In the genomic region with DNA sequence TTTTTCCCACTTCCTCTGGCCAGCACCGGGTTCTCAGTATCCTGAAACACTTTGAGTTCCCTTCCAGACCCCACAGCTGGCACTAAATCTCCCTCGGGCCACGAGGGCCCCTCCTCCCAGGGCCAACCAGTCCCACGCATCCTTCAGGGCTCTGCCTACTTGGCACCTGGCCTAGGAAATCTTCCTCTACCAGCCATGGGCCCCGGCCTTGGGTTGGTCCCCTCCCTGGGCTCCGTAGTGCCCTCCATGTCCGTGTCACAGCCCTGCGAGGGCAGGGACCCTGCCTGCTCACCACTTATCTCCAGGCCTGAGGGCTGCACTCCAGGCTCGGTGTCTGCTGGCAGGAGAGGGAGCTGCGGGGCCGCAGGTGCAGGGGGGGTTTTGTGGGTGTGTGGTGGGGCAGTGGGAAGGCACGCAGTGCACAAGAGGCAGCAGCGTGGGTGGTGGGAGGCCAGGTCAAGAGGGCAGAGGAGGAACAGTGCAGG, we compare ENCODE assay signal across 12 cellular contexts. TPM values are rescaled to one million over a fixed set of nuclear protein-coding genes. Genes with fewer than 3 reads are reported as not detected.
DNase-seq lines count a peak whose midpoint lies in the region; ATAC-seq, FAIRE-seq and TF ChIP-seq lines count a peak whose summit lies in the region.
"Had no signal": no experiment of that assay in that cellular context is flagged by ENCODE, and none has a peak within 500 bp of the region (broad histone marks: within the 10 kb centered on the region; RNA-seq: fewer than 3 reads in every experiment).

No MANE protein-coding gene starts in this region.

- peak overlapping the region; percentile 15 to 95 (median 72); a peak in 18 of 22 replicates for H3K9ac ChIP-seq in BLaER1 treated with 17β-estradiol and CSF1 and Interleukin-3, amounts not matched to agents 10 nM and 100 nM

- peak overlapping the region; percentile 81 to 99 (median 95) for H3K4me2 ChIP-seq in BLaER1 treated with 17β-estradiol and CSF1 and Interleukin-3, amounts not matched to agents 10 nM and 100 nM

- TF ChIP-seq CTCF in dorsolateral prefrontal cortex (IDR thresholded peaks at IDR 0.05 in 54 of 56, conservative IDR thresholded peaks at IDR 0.05 in 2 of 56; ENCODE audit: low read depth in 1 of 56, partially characterized antibody in 56 of 56) (no peak), pancreas (IDR thresholded peaks at IDR 0.05) (no peak), transverse colon (IDR thresholded peaks at IDR 0.05) (no peak)

- FAIRE-seq in pancreas (lab: Jason Lieb, UNC) (no peak), H54 (lab: Jason Lieb, UNC) (no peak)
- FAIRE-seq: urothelium cell line had no signal

- in situ Hi-C loops in transverse colon (cut with MboI; ENCODE audit: low pct_ligation_motif_present in 1 of 4, low pct_unique_long_range_greater_than_20kb in 1 of 4, low sequenced_read_pairs in 3 of 4), result no loop called here

- no peak for TF ChIP-seq POLR2A in transverse colon (IDR thresholded peaks at IDR 0.05)
- no peak for TF ChIP-seq POLR2A in H54 (IDR thresholded peaks at IDR 0.05; ENCODE audit: low read depth, low read length)

- DNase-seq in NCI-H2029 (lab: John Stamatoyannopoulos, UW), result peak; percentile 49
- peak in 1 of 10 donors; percentile 27 for DNase-seq in dorsolateral prefrontal cortex
- no peak for DNase-seq in pancreas
- DNase-seq in transverse colon, result no peak
- DNase-seq in NCI-H2081 (lab: John Stamatoyannopoulos, UW), result no peak
- DNase-seq in HPDE6-E6E7 (ENCODE audit: extremely low spot score), result no peak
- no peak for DNase-seq in H54 (ENCODE audit: insufficient read length, low spot score)
- DNase-seq: NCI-H510A had no signal

- ATAC-seq in pancreas, result peak; percentile 31 to 73 (median 52)

- H3K9me3 ChIP-seq in BLaER1 treated with 17β-estradiol and CSF1 and Interleukin-3, amounts not matched to agents 10 nM and 100 nM (replicated peaks in 1 of 11), result no peaks in the 10 kb centered on the region
- H3K9me3 ChIP-seq in pancreas (no peaks in the 10 kb centered on the region), transverse colon (no peaks in the 10 kb centered on the region)

- WGBS in pancreas, 2 donors, result 11 to 12% methylated on average over 13 of the region's 13 CpGs
- WGBS in transverse colon (ENCODE audit: low coverage in 1 of 2), 2 donors, result 10 to 37% methylated on average over 3 to 13 of the region's 13 CpGs

- peaks cover 65 to 79% (median 71%) of the 10 kb centered on the region in 10 experiments for H3K4me1 ChIP-seq in BLaER1 treated with 17β-estradiol and CSF1 and Interleukin-3, amounts not matched to agents 10 nM and 100 nM
- H3K4me1 ChIP-seq in pancreas, result peaks cover 2 to 7% (median 3%) of the 10 kb centered on the region in 3 donors
- H3K4me1 ChIP-seq in transverse colon, result peaks cover 3 to 20% (median 12%) of the 10 kb centered on the region in 4 donors

- peak overlapping the region in 8 of 10 experiments; percentile 31 to 60 (median 56); a peak in 16 of 20 replicates for H3K4me3 ChIP-seq in BLaER1 treated with 17β-estradiol and CSF1 and Interleukin-3, amounts not matched to agents 10 nM and 100 nM
- H3K4me3 ChIP-seq in dorsolateral prefrontal cortex (peak overlapping the region in 9 of 59 donors; percentile 2 to 41 (median 6)), pancreas (no peak overlapping the region), transverse colon (no peak overlapping the region)

- H3K36me3 ChIP-seq in BLaER1 treated with 17β-estradiol and CSF1 and Interleukin-3, amounts not matched to agents 10 nM and 100 nM, result peaks cover 17 to 76% (median 52%) of the 10 kb centered on the region in 11 experiments; a peak in 21 of 22 replicates
- H3K36me3 ChIP-seq in pancreas, result peaks cover 0 to 13% (median 0%) of the 10 kb centered on the region in 3 donors
- no peaks in the 10 kb centered on the region for H3K36me3 ChIP-seq in transverse colon

- no peaks in the 10 kb centered on the region for H3K27me3 ChIP-seq in BLaER1 treated with 17β-estradiol and CSF1 and Interleukin-3, amounts not matched to agents 10 nM and 100 nM
- H3K27me3 ChIP-seq in dorsolateral prefrontal cortex (no peaks in the 10 kb centered on the region), pancreas (no peaks in the 10 kb centered on the region), transverse colon (no peaks in the 10 kb centered on the region)

- peaks cover 0 to 67% (median 24%) of the 10 kb centered on the region in 11 experiments; a peak in 13 of 22 replicates for H4K20me1 ChIP-seq in BLaER1 treated with 17β-estradiol and CSF1 and Interleukin-3, amounts not matched to agents 10 nM and 100 nM

- intact Hi-C loops in dorsolateral prefrontal cortex (cut with DNase I) (no loop called here), pancreas (cut with DNase I) (no loop called here), transverse colon (cut with DNase I; ENCODE audit: low total_unique reads) (no loop called here)

- no peak for TF ChIP-seq EP300 in transverse colon (IDR thresholded peaks at IDR 0.05; ENCODE audit: low read depth)

- H3K27ac ChIP-seq in BLaER1 treated with 17β-estradiol and CSF1 and Interleukin-3, amounts not matched to agents 10 nM and 100 nM, result peak overlapping the region in 9 of 11 experiments; percentile 35 to 99 (median 97); a peak in 18 of 22 replicates
- H3K27ac ChIP-seq in dorsolateral prefrontal cortex (peak overlapping the region in 56 of 59 donors; percentile 12 to 83 (median 68)), pancreas (no peak overlapping the region), transverse colon (peak overlapping the region in 2 of 4 donors; percentile 6 to 37)

RNA-seq across cellular contexts. Expression of gene CDH22, which starts 48.8 kb away (rescaled TPM):
- total RNA-seq in dorsolateral prefrontal cortex (10 to 100 TPM in 119 of 120 experiments, 1 to 10 TPM in 1; 6.7 to 71.8 (median 34.0) TPM), pancreas (1 to 10 TPM in 5 of 6 donors, under 1 TPM in 1; 0.97 to 5.3 (median 2.3) TPM), transverse colon (not detected)
- 10 to 100 TPM in 1 of 2 donors, 1 to 10 TPM in 1; 3.7 to 11.9 TPM for polyA plus RNA-seq in pancreas
- total RNA-seq: activated T-helper 2 cell treated with anti-CD3 and anti-CD28 coated beads, Interferon-gamma antibody, Interleukin-2, Interleukin-4, amounts not matched to agents 10 μg/mL and 5 μg/mL and 100 μg/mL, durations not matched to agents 14 hours and 24 hours and 36 hours; liver had no signal

RNA-seq across cellular contexts. Expression of gene ELMO2, which starts 49.3 kb away (rescaled TPM):
- 100 to 1,000 TPM in 49 of 120 experiments, 10 to 100 TPM in 71; 74.1 to 143 (median 97.3) TPM for total RNA-seq in dorsolateral prefrontal cortex
- total RNA-seq in pancreas, result 10 to 100 TPM; 16.7 to 32.6 (median 27.7) TPM
- 10 to 100 TPM; 18.1 to 31.0 TPM for polyA plus RNA-seq in pancreas
- total RNA-seq in transverse colon, result 10 to 100 TPM; 13.5 to 30.0 (median 22.1) TPM

Comparison
In these comparisons a context has a peak if more than half of its experiments do, and no peak if none do; other contexts are left out.
1. H3K27ac ChIP-seq: peak in BLaER1 treated with 17β-estradiol and CSF1 and Interleukin-3, amounts not matched to agents 10 nM and 100 nM (9 of 11) and dorsolateral prefrontal cortex (56 of 59); none in pancreas (0 of 4).
2. H3K4me3 ChIP-seq: peak in BLaER1 treated with 17β-estradiol and CSF1 and Interleukin-3, amounts not matched to agents 10 nM and 100 nM (8 of 10); none in pancreas (0 of 4) and transverse colon (0 of 4).